ENCODE assay signal across 8 cellular contexts in genomic region chr6:109595998-109596397, GRCh38.
DNase-seq lines count a peak whose midpoint lies in the region; ATAC-seq and TF ChIP-seq lines count a peak whose summit lies in the region.

No MANE protein-coding gene starts in this region.

- DNase-seq in SKM-1 treated with dmso at 0.1 percent for 144 hours (lab: John Stamatoyannopoulos, UW; ENCODE audit: unreplicated experiment) (peak; percentile 13), SKM-1 (lab: John Stamatoyannopoulos, UW; ENCODE audit: unreplicated experiment) (no peak), M059J (ENCODE audit: low read depth) (peak; percentile 46), mesothelial cell of epicardium (ENCODE audit: low spot score in 2 of 2, unreplicated experiment in 2 of 2) (no peak), colonic mucosa (no peak), NCI-H1048 (lab: John Stamatoyannopoulos, UW) (no peak)
- peak; percentile 5 for DNase-seq in activated naive CD8-positive, alpha-beta T cell treated with anti-CD3 and anti-CD28 coated beads, Interleukin-2, amount 50 U/mL, for 24 hours

- H3K36me3 Mint-ChIP-seq in activated naive CD8-positive, alpha-beta T cell treated with anti-CD3 and anti-CD28 coated beads, Interleukin-2, amount 50 U/mL, for 24 hours (ENCODE audit: low read depth): peaks cover 6% of the 10 kb centered on the region
- H3K36me3 Mint-ChIP-seq in mesothelial cell of epicardium: peaks cover 7% of the 10 kb centered on the region

- H3K9ac ChIP-seq in colonic mucosa (ENCODE audit: low read depth in 2 of 2, low read length in 2 of 2): no peak overlapping the region

- no peak overlapping the region for H3K4me3 Mint-ChIP-seq in activated naive CD8-positive, alpha-beta T cell treated with anti-CD3 and anti-CD28 coated beads, Interleukin-2, amount 50 U/mL, for 24 hours
- no peak overlapping the region for H3K4me3 Mint-ChIP-seq in mesothelial cell of epicardium

- H3K27me3 ChIP-seq in colonic mucosa: no peaks in the 10 kb centered on the region

- no peak overlapping the region for H3K27ac Mint-ChIP-seq in activated naive CD8-positive, alpha-beta T cell treated with anti-CD3 and anti-CD28 coated beads, Interleukin-2, amount 50 U/mL, for 24 hours
- H3K27ac Mint-ChIP-seq in mesothelial cell of epicardium: no peak overlapping the region

- no peaks in the 10 kb centered on the region for H3K9me3 ChIP-seq in colonic mucosa

- peaks cover under 1% of the 10 kb centered on the region for H3K4me1 Mint-ChIP-seq in activated naive CD8-positive, alpha-beta T cell treated with anti-CD3 and anti-CD28 coated beads, Interleukin-2, amount 50 U/mL, for 24 hours
- no peaks in the 10 kb centered on the region for H3K4me1 Mint-ChIP-seq in mesothelial cell of epicardium

- intact Hi-C loops in colonic mucosa (cut with DNase I): no loop called here

- H3K27ac ChIP-seq in colonic mucosa: no peak overlapping the region

- H3K4me3 ChIP-seq in colonic mucosa: no peak overlapping the region

- H3K36me3 ChIP-seq in colonic mucosa: no peaks in the 10 kb centered on the region

- TF ChIP-seq CTCF in mesothelial cell of epicardium (IDR thresholded peaks at IDR 0.05; ENCODE audit: unreplicated experiment): peak; percentile 66
- no peak for TF ChIP-seq CTCF in colonic mucosa (IDR thresholded peaks at IDR 0.05)

- H3K9me3 Mint-ChIP-seq in activated naive CD8-positive, alpha-beta T cell treated with anti-CD3 and anti-CD28 coated beads, Interleukin-2, amount 50 U/mL, for 24 hours: peaks cover 22% of the 10 kb centered on the region
- peaks cover 34% of the 10 kb centered on the region for H3K9me3 Mint-ChIP-seq in mesothelial cell of epicardium

- no peaks in the 10 kb centered on the region for H3K27me3 Mint-ChIP-seq in activated naive CD8-positive, alpha-beta T cell treated with anti-CD3 and anti-CD28 coated beads, Interleukin-2, amount 50 U/mL, for 24 hours
- no peaks in the 10 kb centered on the region for H3K27me3 Mint-ChIP-seq in mesothelial cell of epicardium (ENCODE audit: low read depth)

- ATAC-seq in activated naive CD8-positive, alpha-beta T cell treated with anti-CD3 and anti-CD28 coated beads, Interleukin-2, amount 50 U/mL, for 24 hours: no peak
- ATAC-seq in HG03045 (IDR thresholded peaks at IDR 0.05; ENCODE audit: unreplicated experiment): no peak

- no peaks in the 10 kb centered on the region for H3K4me1 ChIP-seq in colonic mucosa

Comparison
In these comparisons a context has a peak if more than half of its experiments do, and no peak if none do; other contexts are left out.
1. DNase-seq: peak in SKM-1 treated with dmso at 0.1 percent for 144 hours (single experiment), M059J (single experiment) and activated naive CD8-positive, alpha-beta T cell treated with anti-CD3 and anti-CD28 coated beads, Interleukin-2, amount 50 U/mL, for 24 hours (single experiment); none in SKM-1 (single experiment), mesothelial cell of epicardium (0 of 2), colonic mucosa (single experiment) and NCI-H1048 (single experiment).